ENCODE assay signal across 8 cellular contexts in the genomic region with DNA sequence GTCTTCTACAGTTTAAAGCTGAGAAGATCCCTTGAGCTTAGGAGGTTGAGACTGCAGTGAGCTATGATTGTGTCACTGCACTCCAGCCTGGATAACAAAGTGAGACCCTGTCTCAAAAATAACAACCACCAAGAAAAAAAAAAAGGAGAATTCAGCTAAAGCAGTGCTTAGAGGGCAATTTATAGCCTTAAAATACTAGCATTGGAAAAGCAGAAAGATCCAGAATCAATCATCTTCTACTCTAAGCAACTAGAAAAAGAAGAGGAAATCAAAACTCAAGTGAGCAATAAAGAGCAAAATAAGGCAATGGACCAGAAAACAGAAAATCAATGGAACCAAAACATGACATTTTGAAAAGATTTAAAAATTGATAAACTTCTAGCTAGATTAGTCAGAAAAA. TPM values are rescaled to one million over a fixed set of nuclear protein-coding genes. Genes with fewer than 3 reads are reported as not detected.
DNase-seq lines count a peak whose midpoint lies in the region; ATAC-seq and TF ChIP-seq lines count a peak whose summit lies in the region.

No MANE protein-coding gene starts in this region.

- no peak for DNase-seq in IMR-90
- DNase-seq in breast epithelium (ENCODE audit: low spot score in 2 of 2) = no peak
- DNase-seq in naive B cell = no peak
- DNase-seq in HK-2 (ENCODE audit: unreplicated experiment) = no peak
- no peak for DNase-seq in UCSD-AML1 (lab: John Stamatoyannopoulos, UW; ENCODE audit: unreplicated experiment)
- no peak for DNase-seq in erythroblast (lab: John Stamatoyannopoulos, UW)
- DNase-seq in NCI-H1092 (lab: John Stamatoyannopoulos, UW) = no peak

- H3K4me2 ChIP-seq in IMR-90 (ENCODE audit: low read depth, low read length) = peak overlapping the region; percentile 79; the same call in 1 of the 2 replicates

- H3K18ac ChIP-seq in IMR-90 (ENCODE audit: low read depth, low read length) = no peak overlapping the region

- H3K9me3 Mint-ChIP-seq in naive B cell = peaks cover 5 to 31% (median 22%) of the 10 kb centered on the region in 7 donors

- no peak overlapping the region for H3K9ac ChIP-seq in IMR-90 (ENCODE audit: low read depth, low read length)

- no peak overlapping the region for H3K4ac ChIP-seq in IMR-90 (ENCODE audit: low read depth, low read length)

- peaks cover 15 to 23% of the 10 kb centered on the region in 2 experiments for H3K79me1 ChIP-seq in IMR-90 (ENCODE audit: low read depth in 1 of 2, low read length in 2 of 2)

- peaks cover 21 to 31% of the 10 kb centered on the region in 2 donors for H3K36me3 Mint-ChIP-seq in naive B cell

- no peak overlapping the region for H2BK20ac ChIP-seq in IMR-90 (ENCODE audit: low read depth, low read length)

- POLR2A ChIA-PET in IMR-90 (lab: Charles Lee; ENCODE audit: unreplicated experiment) = interaction anchor here (0.7 kb wide), 1 partner anchor 972 kb away, joined by 5 read pairs; no protein-coding TSS in a partner anchor

- peak overlapping the region; percentile 94 for H3K27ac ChIP-seq in 22Rv1
- H3K27ac ChIP-seq in IMR-90 (ENCODE audit: insufficient read depth, low read length) = no peak overlapping the region
- peak overlapping the region; percentile 90 to 99 for H3K27ac ChIP-seq in breast epithelium

- H2BK15ac ChIP-seq in IMR-90 (ENCODE audit: low read depth, low read length) = no peak overlapping the region

- TF ChIP-seq CTCF in 22Rv1 (IDR thresholded peaks at IDR 0.05) (no peak), IMR-90 (conservative IDR thresholded peaks at IDR 0.05; ENCODE audit: low read depth, low read length) (no peak), breast epithelium (IDR thresholded peaks at IDR 0.05) (no peak)

- H3K9me3 ChIP-seq in IMR-90 (ENCODE audit: control insufficient read depth, insufficient read depth, low read length) = peaks cover 4% of the 10 kb centered on the region; the same call in 1 of the 2 replicates
- H3K9me3 ChIP-seq in breast epithelium = peaks cover 0 to 6% of the 10 kb centered on the region in 2 donors

- H4K8ac ChIP-seq in IMR-90 (ENCODE audit: low read depth in 2 of 2, low read length in 2 of 2) = peak overlapping the region in 1 of 2 experiments; percentile 13; a peak in 2 of 4 replicates

- no peak overlapping the region for H2AK9ac ChIP-seq in IMR-90 (replicated peaks; ENCODE audit: low read depth, low read length, poor library complexity)

- no peaks in the 10 kb centered on the region; the same call in none of the 2 replicates for H3K27me3 ChIP-seq in IMR-90 (ENCODE audit: control insufficient read depth, insufficient read depth, low read length)
- H3K27me3 ChIP-seq in breast epithelium = no peaks in the 10 kb centered on the region

- no peaks in the 10 kb centered on the region for H3K9me1 ChIP-seq in IMR-90 (ENCODE audit: insufficient read depth, low read length)

- H4K91ac ChIP-seq in IMR-90 (ENCODE audit: insufficient read depth, low read depth, low read length) = no peak overlapping the region

- peak overlapping the region; percentile 79 to 94 (median 88) for H3K4me3 Mint-ChIP-seq in naive B cell

- H4K5ac ChIP-seq in IMR-90 (ENCODE audit: low read depth, low read length) = no peak overlapping the region

- H2AK5ac ChIP-seq in IMR-90 (ENCODE audit: low read depth, low read length) = no peak overlapping the region

- dilution Hi-C loops in IMR-90 (cut with HindIII; ENCODE audit: low sequenced_read_pairs, unreplicated experiment) = no loop called here

- BruUV-seq in IMR-90 (replicated peaks; lab: Mats Ljungman, UMichigan) = no TSS peak

- H2BK120ac ChIP-seq in IMR-90 (ENCODE audit: low read depth, low read length) = no peak overlapping the region

- H3K27me3 Mint-ChIP-seq in naive B cell = no peaks in the 10 kb centered on the region

- H3K56ac ChIP-seq in IMR-90 (ENCODE audit: extremely low read depth, insufficient read depth, low read length) = no peak overlapping the region

- no peak overlapping the region for H3K14ac ChIP-seq in IMR-90 (replicated peaks; ENCODE audit: low read depth, low read length)

- H3K36me3 ChIP-seq in IMR-90 (ENCODE audit: control insufficient read depth, insufficient read depth, low read length) = no peaks in the 10 kb centered on the region
- H3K36me3 ChIP-seq in breast epithelium = no peaks in the 10 kb centered on the region

- H4K20me1 ChIP-seq in IMR-90 (ENCODE audit: insufficient read depth, low read length) = no peaks in the 10 kb centered on the region; the same call in 1 of the 2 replicates

- no peak for TF ChIP-seq RAD21 in IMR-90 (IDR thresholded peaks at IDR 0.05; ENCODE audit: low read length)

- peaks cover 25 to 32% (median 25%) of the 10 kb centered on the region in 3 donors for H3K4me1 Mint-ChIP-seq in naive B cell

- H3K27ac Mint-ChIP-seq in naive B cell = peak overlapping the region; percentile 67 to 94 (median 90)

- H3K4me1 ChIP-seq in IMR-90 (ENCODE audit: control insufficient read depth, insufficient read depth, low read length) = 0 out of 2 replicates have a peak, but pooled peaks cover 2% of the 10 kb centered on the region
- H3K4me1 ChIP-seq in breast epithelium = no peaks in the 10 kb centered on the region

- H3K4me3 ChIP-seq in IMR-90 (ENCODE audit: insufficient read depth, low read depth, low read length) = peak overlapping the region; percentile 91; the same call in 1 of the 2 replicates
- H3K4me3 ChIP-seq in breast epithelium = peak overlapping the region; percentile 80 to 92 (median 92)

- TF ChIP-seq POLR2A in IMR-90 (IDR thresholded peaks at IDR 0.05; ENCODE audit: low read depth, low read length) = no peak
- no peak for TF ChIP-seq POLR2A in breast epithelium (IDR thresholded peaks at IDR 0.05)
- TF ChIP-seq POLR2A in erythroblast (IDR thresholded peaks at IDR 0.05; ENCODE audit: low read length) = no peak

- in situ Hi-C loops in IMR-90 (cut with MboI; ENCODE audit: low sequenced_read_pairs) = no loop called here

- intact Hi-C loops in IMR-90 (cut with micrococcal nuclease) (loop anchor here (10.0 kb wide), 1 partner anchor 132 kb away; no protein-coding TSS in a partner anchor), breast epithelium (cut with DNase I; ENCODE audit: low total_unique reads) (no loop called here)

- no peak for ATAC-seq in IMR-90 (ENCODE audit: low read depth)
- ATAC-seq in naive B cell (ENCODE audit: low read depth in 2 of 2) = no peak

- CTCF ChIA-PET in IMR-90 (lab: Yijun Ruan, JAX) = no interaction called here

- no peak overlapping the region for H2BK5ac ChIP-seq in IMR-90 (ENCODE audit: low read depth, low read length, poor library complexity, severe bottlenecking)

- no peak overlapping the region for H3K23ac ChIP-seq in IMR-90 (ENCODE audit: low read depth, low read length)

- H2AFZ ChIP-seq in IMR-90 (replicated peaks; ENCODE audit: low read length, poor library complexity) = no peak overlapping the region

TF ChIP-seq in IMR-90, 13 proteins besides CTCF, POLR2A, EP300 and RAD21:
- TF ChIP-seq MAZ (IDR thresholded peaks at IDR 0.05; ENCODE audit: borderline replicate concordance, low read depth, low read length) = no peak
- TF ChIP-seq CEBPB (IDR thresholded peaks at IDR 0.05; ENCODE audit: low read depth, low read length) = no peak
- no peak for TF ChIP-seq BHLHE40 (IDR thresholded peaks at IDR 0.05; ENCODE audit: low read depth, low read length)
- TF ChIP-seq, protein P1, sequence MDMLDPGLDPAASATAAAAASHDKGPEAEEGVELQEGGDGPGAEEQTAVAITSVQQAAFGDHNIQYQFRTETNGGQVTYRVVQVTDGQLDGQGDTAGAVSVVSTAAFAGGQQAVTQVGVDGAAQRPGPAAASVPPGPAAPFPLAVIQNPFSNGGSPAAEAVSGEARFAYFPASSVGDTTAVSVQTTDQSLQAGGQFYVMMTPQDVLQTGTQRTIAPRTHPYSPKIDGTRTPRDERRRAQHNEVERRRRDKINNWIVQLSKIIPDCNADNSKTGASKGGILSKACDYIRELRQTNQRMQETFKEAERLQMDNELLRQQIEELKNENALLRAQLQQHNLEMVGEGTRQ (IDR thresholded peaks at IDR 0.05; ENCODE audit: low read depth, low read length) = no peak
- no peak for TF ChIP-seq MAFK (IDR thresholded peaks at IDR 0.05; ENCODE audit: low read depth, low read length)
- TF ChIP-seq, protein P2, sequence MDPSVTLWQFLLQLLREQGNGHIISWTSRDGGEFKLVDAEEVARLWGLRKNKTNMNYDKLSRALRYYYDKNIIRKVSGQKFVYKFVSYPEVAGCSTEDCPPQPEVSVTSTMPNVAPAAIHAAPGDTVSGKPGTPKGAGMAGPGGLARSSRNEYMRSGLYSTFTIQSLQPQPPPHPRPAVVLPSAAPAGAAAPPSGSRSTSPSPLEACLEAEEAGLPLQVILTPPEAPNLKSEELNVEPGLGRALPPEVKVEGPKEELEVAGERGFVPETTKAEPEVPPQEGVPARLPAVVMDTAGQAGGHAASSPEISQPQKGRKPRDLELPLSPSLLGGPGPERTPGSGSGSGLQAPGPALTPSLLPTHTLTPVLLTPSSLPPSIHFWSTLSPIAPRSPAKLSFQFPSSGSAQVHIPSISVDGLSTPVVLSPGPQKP (IDR thresholded peaks at IDR 0.05; ENCODE audit: borderline replicate concordance, low read depth, low read length) = no peak
- TF ChIP-seq RFX5 (IDR thresholded peaks at IDR 0.05; ENCODE audit: low read depth, low read length) = no peak
- no peak for TF ChIP-seq FOS (IDR thresholded peaks at IDR 0.05; ENCODE audit: low read depth, low read length)
- TF ChIP-seq CHD1 (IDR thresholded peaks at IDR 0.05; ENCODE audit: low read depth, low read length) = no peak
- TF ChIP-seq SMC3 (IDR thresholded peaks at IDR 0.05; ENCODE audit: low read depth, low read length) = no peak
- no peak for TF ChIP-seq NFE2L2 (IDR thresholded peaks at IDR 0.05; ENCODE audit: low read depth, low read length)
- TF ChIP-seq MXI1 (IDR thresholded peaks at IDR 0.05; ENCODE audit: borderline replicate concordance, low read depth, low read length) = no peak

RNA-seq across cellular contexts. Expression of a gene that starts 0.6 kb away (rescaled TPM):
- total RNA-seq in IMR-90 (2012; rRNA removed) (6.5 and 25.3 TPM in 2 replicates), breast epithelium (10 to 100 TPM; 12.3 to 22.0 (median 21.0) TPM)
- polyA plus RNA-seq in IMR-90 (2012; rRNA removed) (6.5 and 7.6 TPM in 2 replicates), naive B cell (ENCODE audit: low read depth in 6 of 6) (10 to 100 TPM in 2 of 6 donors, 1 to 10 TPM in 4; 8.0 to 10.8 (median 9.2) TPM)
- polyA plus RNA-seq in IMR-90 (2012; cell fraction: cytosol; rRNA removed) = 1.5 and 1.9 TPM in 2 replicates
- 1.1 and 2.6 TPM in 2 replicates for polyA plus RNA-seq in IMR-90 (2012; cell fraction: nucleus; rRNA removed; ENCODE audit: low replicate concordance)
